8 cellular contexts compared by ENCODE assay signal in genomic region chr11:2380807-2381350, GRCh38. TPM values are rescaled to one million over a fixed set of nuclear protein-coding genes. Genes with fewer than 3 reads are reported as not detected.
DNase-seq lines count a peak whose midpoint lies in the region; ATAC-seq, FAIRE-seq and TF ChIP-seq lines count a peak whose summit lies in the region.
"Had no signal": no experiment of that assay in that cellular context is flagged by ENCODE, and none has a peak within 500 bp of the region (broad histone marks: within the 10 kb centered on the region; RNA-seq: fewer than 3 reads in every experiment).

No MANE protein-coding gene starts in this region.

- peak overlapping the region; percentile 95 for H3K4me2 ChIP-seq in astrocyte (ENCODE audit: low read length)

- no peak overlapping the region for H3K27ac ChIP-seq in astrocyte (ENCODE audit: low read depth, low read length)
- peak overlapping the region; percentile 87 to 94 for H3K27ac ChIP-seq in left lung
- peak overlapping the region; percentile 68 for H3K27ac ChIP-seq in substantia nigra (ENCODE audit: low read depth, low read length, poor library complexity, severe bottlenecking)

- intact Hi-C loops in left lung (cut with DNase I) = no loop called here

- TF ChIP-seq CTCF in astrocyte (IDR thresholded peaks at IDR 0.05; ENCODE audit: insufficient read depth, low read depth, low read length) (no peak), left lung (IDR thresholded peaks at IDR 0.05) (no peak)

- ATAC-seq in HG02852 (IDR thresholded peaks at IDR 0.05; ENCODE audit: unreplicated experiment) (peak; percentile 21), left lung (peak; percentile 36), HG03342 (IDR thresholded peaks at IDR 0.05; ENCODE audit: unreplicated experiment) (no peak)

- H3K36me3 ChIP-seq in astrocyte (ENCODE audit: insufficient read depth, low read length) (no peaks in the 10 kb centered on the region), left lung (peaks cover 0 to 11% of the 10 kb centered on the region in 2 donors)

- H2AFZ ChIP-seq in astrocyte (ENCODE audit: low read depth, low read length) = no peak overlapping the region

- no peak overlapping the region for H3K9ac ChIP-seq in astrocyte (ENCODE audit: low read length)

- H3K4me1 Mint-ChIP-seq in astrocyte (ENCODE audit: low read depth, unreplicated experiment) = peaks cover 21% of the 10 kb centered on the region

- H3K27ac Mint-ChIP-seq in astrocyte (ENCODE audit: unreplicated experiment) = no peak overlapping the region

- DNase-seq in astrocyte (ENCODE audit: low read depth) (no peak), left lung (peak; percentile 89 to 91), substantia nigra (lab: John Stamatoyannopoulos, UW) (peak in 32 of 49 donors; percentile 20 to 84 (median 60)), NCI-H2171 treated with DMSO at 0.1 percent for 48 hours (lab: John Stamatoyannopoulos, UW) (no peak), ecto neural progenitor cell (ENCODE audit: low spot score) (no peak)
- DNase-seq: NCI-H82 had no signal

- peaks cover 2% of the 10 kb centered on the region for H3K36me3 Mint-ChIP-seq in astrocyte (ENCODE audit: low read depth, unreplicated experiment)

- no peak for FAIRE-seq in astrocyte (lab: Jason Lieb, UNC)

- H4K20me1 ChIP-seq in astrocyte (ENCODE audit: insufficient read depth, low read length) = peaks cover 84% of the 10 kb centered on the region

- H3K27me3 ChIP-seq in astrocyte (ENCODE audit: insufficient read depth, low read length) = no peaks in the 10 kb centered on the region
- peaks cover 0 to 19% of the 10 kb centered on the region in 2 donors for H3K27me3 ChIP-seq in left lung

- H3K4me3 ChIP-seq in astrocyte (ENCODE audit: insufficient read depth, low read depth, low read length) (no peak overlapping the region), left lung (peak overlapping the region in 1 of 2 donors; percentile 81)

- H3K4me1 ChIP-seq in astrocyte (ENCODE audit: insufficient read depth, low read length) = peaks cover 42% of the 10 kb centered on the region
- peaks cover 41 to 78% of the 10 kb centered on the region in 2 donors for H3K4me1 ChIP-seq in left lung

- H3K4me3 Mint-ChIP-seq in astrocyte (ENCODE audit: unreplicated experiment) = no peak overlapping the region

- no peaks in the 10 kb centered on the region for H3K27me3 Mint-ChIP-seq in astrocyte (ENCODE audit: low read depth, unreplicated experiment)

- H3K9me3 ChIP-seq in astrocyte (ENCODE audit: insufficient read depth, low read depth, low read length) = no peaks in the 10 kb centered on the region
- no peaks in the 10 kb centered on the region for H3K9me3 ChIP-seq in left lung

- peaks cover 81% of the 10 kb centered on the region for H3K79me2 ChIP-seq in astrocyte (ENCODE audit: insufficient read depth, low read length)

- H3K9me3 Mint-ChIP-seq in astrocyte (ENCODE audit: unreplicated experiment) = no peaks in the 10 kb centered on the region

RNA-seq across cellular contexts. Expression of gene CD81, which starts 3.8 kb away (rescaled TPM):
- total RNA-seq in astrocyte = 625 and 648 TPM in 2 replicates
- 100 to 1,000 TPM; 641 to 754 TPM for total RNA-seq in left lung

RNA-seq across cellular contexts. Expression of gene TSSC4, which starts 19.7 kb away (rescaled TPM):
- 60.9 and 70.0 TPM in 2 replicates for total RNA-seq in astrocyte
- total RNA-seq in left lung = 10 to 100 TPM; 35.3 to 47.6 TPM

Comparison
In these comparisons a context has a peak if more than half of its experiments do, and no peak if none do; other contexts are left out.
1. DNase-seq: peak in left lung (2 of 2) and substantia nigra (32 of 49); none in astrocyte (single experiment), NCI-H2171 treated with DMSO at 0.1 percent for 48 hours (single experiment) and ecto neural progenitor cell (single experiment).